8 cellular contexts compared by ENCODE assay signal in the genomic region with DNA sequence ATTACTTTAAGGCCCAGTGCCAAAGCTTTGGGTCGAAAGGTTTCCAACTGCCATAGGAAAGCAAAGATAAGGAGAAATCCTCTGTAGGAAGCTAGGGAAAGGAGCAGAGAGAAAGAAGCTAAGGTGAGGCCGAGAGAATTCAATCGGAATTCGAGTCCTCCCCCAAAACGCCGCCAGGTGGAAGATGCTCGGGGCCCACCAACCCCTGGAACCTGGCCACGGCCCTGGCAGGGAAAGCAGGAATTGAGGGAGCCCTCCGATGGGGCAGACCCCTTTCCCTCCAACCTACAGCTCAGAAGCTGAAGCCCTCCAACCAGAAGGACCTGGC. TPM values are rescaled to one million over a fixed set of nuclear protein-coding genes. Genes with fewer than 3 reads are reported as not detected.
DNase-seq lines count a peak whose midpoint lies in the region; ATAC-seq and TF ChIP-seq lines count a peak whose summit lies in the region.

No MANE protein-coding gene starts in this region.

- peak overlapping the region; percentile 99 for H3K9ac ChIP-seq in mesenchymal stem cell (ENCODE audit: low read length)

- peaks cover 26% of the 10 kb centered on the region for H3K4me1 ChIP-seq in body of pancreas
- peaks cover 6% of the 10 kb centered on the region for H3K4me1 ChIP-seq in mesenchymal stem cell (ENCODE audit: control insufficient read depth, insufficient read depth, low read depth, low read length)

- peak overlapping the region; percentile 98 for H3K18ac ChIP-seq in mesenchymal stem cell (ENCODE audit: low read depth in 1 of 2, low read length in 2 of 2)

- peak in 2 of 7 experiments; percentile 23 to 24 for TF ChIP-seq CTCF in body of pancreas (IDR thresholded peaks at IDR 0.05)

- no peak for TF ChIP-seq POLR2A in body of pancreas (IDR thresholded peaks at IDR 0.05)

- H3K4ac ChIP-seq in mesenchymal stem cell (ENCODE audit: low read depth in 1 of 2, low read length in 2 of 2): peak overlapping the region; percentile 94 to 99

- H2BK120ac ChIP-seq in mesenchymal stem cell (ENCODE audit: low read depth, low read length): peak overlapping the region; percentile 92

- H3K36me3 ChIP-seq in KOPT-K1 (ENCODE audit: insufficient read depth, low read length) (peaks cover 3% of the 10 kb centered on the region), body of pancreas (replicated peaks in 1 of 2; ENCODE audit: insufficient read depth in 1 of 2, low read depth in 2 of 2) (no peaks in the 10 kb centered on the region), mesenchymal stem cell (ENCODE audit: control insufficient read depth in 1 of 2, insufficient read depth in 2 of 2, low read depth in 1 of 2, low read length in 2 of 2) (peaks cover 5 to 7% of the 10 kb centered on the region in 2 experiments)

- H3K4me3 ChIP-seq in body of pancreas (peak overlapping the region; percentile 96 to 100), mesenchymal stem cell (ENCODE audit: insufficient read depth in 1 of 2, low read depth in 1 of 2, low read length in 2 of 2) (peak overlapping the region; percentile 94 to 99)

- peak; percentile 27 for ATAC-seq in GM19395 (IDR thresholded peaks at IDR 0.05; ENCODE audit: unreplicated experiment)
- ATAC-seq in body of pancreas: no peak
- ATAC-seq in HG02885 (IDR thresholded peaks at IDR 0.05; ENCODE audit: poor library complexity, unreplicated experiment): no peak

- H3K14ac ChIP-seq in mesenchymal stem cell (ENCODE audit: low read length in 2 of 2): peak overlapping the region in 1 of 2 experiments; percentile 93

- peak overlapping the region; percentile 65 for H3K4me2 ChIP-seq in mesenchymal stem cell (ENCODE audit: low read length, poor library complexity, severe bottlenecking)

- H2AFZ ChIP-seq in mesenchymal stem cell (ENCODE audit: low read depth, low read length): peak overlapping the region; percentile 29

- 0% methylated on average over 9 of the region's 9 CpGs for WGBS in body of pancreas, 2 donors
- 2% methylated on average over 8 of the region's 9 CpGs for WGBS in mesenchymal stem cell

- no peaks in the 10 kb centered on the region for H3K79me1 ChIP-seq in mesenchymal stem cell (replicated peaks; ENCODE audit: low read length, poor library complexity, severe bottlenecking)

- peak overlapping the region; percentile 97 for H2BK5ac ChIP-seq in mesenchymal stem cell (ENCODE audit: low read depth, low read length, poor library complexity, severe bottlenecking)

- no peaks in the 10 kb centered on the region for H3K27me3 ChIP-seq in body of pancreas
- no peaks in the 10 kb centered on the region for H3K27me3 ChIP-seq in mesenchymal stem cell (ENCODE audit: control insufficient read depth in 1 of 2, insufficient read depth in 1 of 2, low read length in 2 of 2)

- no peak for DNase-seq in body of pancreas
- DNase-seq in mesenchymal stem cell: no peak
- no peak for DNase-seq in activated CD8-positive, alpha-beta memory T cell treated with anti-CD3 and anti-CD28 coated beads for 24 hours
- no peak for DNase-seq in cerebellum (ENCODE audit: low spot score)
- DNase-seq in NK-92 (lab: John Stamatoyannopoulos, UW; ENCODE audit: unreplicated experiment): no peak

- intact Hi-C loops in body of pancreas (cut with DNase I): no loop called here

- H3K27ac ChIP-seq in KOPT-K1 (ENCODE audit: low read depth, low read length, poor library complexity, severe bottlenecking): peak overlapping the region; percentile 87
- peak overlapping the region; percentile 88 to 95 (median 94) for H3K27ac ChIP-seq in body of pancreas
- H3K27ac ChIP-seq in mesenchymal stem cell (ENCODE audit: low read length, poor library complexity, severe bottlenecking): peak overlapping the region; percentile 98

- H3K23ac ChIP-seq in mesenchymal stem cell (ENCODE audit: low read length in 2 of 2): peak overlapping the region; percentile 34 to 89

- peak overlapping the region; percentile 92 for H4K91ac ChIP-seq in mesenchymal stem cell (ENCODE audit: low read length)

- H2BK15ac ChIP-seq in mesenchymal stem cell (ENCODE audit: low read depth, poor library complexity, severe bottlenecking): peak overlapping the region; percentile 90

- peak overlapping the region; percentile 94 for H4K8ac ChIP-seq in mesenchymal stem cell (ENCODE audit: low read length)

- peak overlapping the region; percentile 66 to 78 for H2BK12ac ChIP-seq in mesenchymal stem cell (ENCODE audit: low read length in 2 of 2)

- peak overlapping the region; percentile 99 for H2AK5ac ChIP-seq in mesenchymal stem cell (ENCODE audit: low read length, severe bottlenecking)

- H3K9me3 ChIP-seq in KOPT-K1 (ENCODE audit: insufficient read depth, low read length, poor library complexity, severe bottlenecking): no peaks in the 10 kb centered on the region
- no peaks in the 10 kb centered on the region for H3K9me3 ChIP-seq in body of pancreas
- no peaks in the 10 kb centered on the region for H3K9me3 ChIP-seq in mesenchymal stem cell (ENCODE audit: control insufficient read depth, low read length)

RNA-seq across cellular contexts. Expression of gene GMFB, which starts 0.5 kb away (rescaled TPM):
- total RNA-seq in body of pancreas (10 to 100 TPM; 24.7 to 26.5 TPM), cerebellum (128 TPM)
- 44.1 TPM for polyA plus RNA-seq in mesenchymal stem cell (2013, experiment 1 of 2)
- polyA plus RNA-seq in mesenchymal stem cell (2013, experiment 2 of 2): 45.1 TPM

RNA-seq across cellular contexts. Expression of gene CGRRF1, which starts 21.4 kb away (rescaled TPM):
- total RNA-seq in body of pancreas: 10 to 100 TPM in 1 of 2 donors, 1 to 10 TPM in 1; 6.3 to 11.4 TPM
- polyA plus RNA-seq in mesenchymal stem cell (2013, experiment 1 of 2): 13.6 TPM
- polyA plus RNA-seq in mesenchymal stem cell (2013, experiment 2 of 2): 14.4 TPM
- 18.3 TPM for total RNA-seq in cerebellum

RNA-seq across cellular contexts. Expression of gene CNIH1, which starts 47.1 kb away (rescaled TPM):
- total RNA-seq in body of pancreas: 10 to 100 TPM; 15.2 to 18.2 TPM
- polyA plus RNA-seq in mesenchymal stem cell (2013, experiment 1 of 2): 195 TPM
- polyA plus RNA-seq in mesenchymal stem cell (2013, experiment 2 of 2): 199 TPM
- 40.2 TPM for total RNA-seq in cerebellum
